19 cellular contexts compared by ENCODE assay signal in genomic region chr5:180644129-180644824, GRCh38. TPM values are rescaled to one million over a fixed set of nuclear protein-coding genes. Genes with fewer than 3 reads are reported as not detected.
"Had no signal": no experiment of that assay in that cellular context is flagged by ENCODE, and none has a peak within 500 bp of the region (broad histone marks: within the 10 kb centered on the region; RNA-seq: fewer than 3 reads in every experiment).

No MANE protein-coding gene starts in this region.

- H2AFZ ChIP-seq: hepatocyte had no signal

- H3K9me3 ChIP-seq: left lung, mucosa of descending colon, pancreas, tibial nerve had no signal

- H3K79me2 ChIP-seq: hepatocyte had no signal

- DNase-seq: activated B cell treated with CpG ODN at 0.5 μM for 24 hours; activated CD4-positive, alpha-beta T cell treated with anti-CD3 and anti-CD28 coated beads for 4 hours; activated CD8-positive, alpha-beta T cell treated with anti-CD3 and anti-CD28 coated beads for 36 hours; activated gamma-delta T cell treated with Interleukin-2 at 50 U/mL for 16 hours; activated T-cell treated with anti-CD3 and anti-CD28 coated beads, Interleukin-2, amount 50 U/mL, for 72 hours; amniotic stem cell; effector memory CD8-positive, alpha-beta T cell; foreskin fibroblast; mucosa of descending colon; naive B cell; stimulated activated naive CD4-positive, alpha-beta T cell treated with Interleukin-2 at 50 U/mL for 16 hours had no signal

- H3K4me3 ChIP-seq: hepatocyte, left lung, mucosa of descending colon, pancreas, tibial nerve had no signal

- H3K4me1 ChIP-seq: pancreas had no signal

- H3K27ac ChIP-seq: epithelial cell of prostate, hepatocyte, pancreas, tibial nerve had no signal

- H3K4me2 ChIP-seq: hepatocyte had no signal

- H3K36me3 ChIP-seq: left lung, pancreas, tibial nerve had no signal

RNA-seq across cellular contexts. Expression of gene FLT4, which starts 5.1 kb away (rescaled TPM):
- total RNA-seq: activated B cell treated with CpG ODN at 0.5 μM for 24 hours had no signal

RNA-seq across cellular contexts. Expression of gene SCGB3A1, which starts 53.0 kb away (rescaled TPM):
- total RNA-seq: activated B cell treated with CpG ODN at 0.5 μM for 24 hours; activated CD8-positive, alpha-beta T cell treated with anti-CD3 and anti-CD28 coated beads for 36 hours; activated naive CD4-positive, alpha-beta T cell treated with anti-CD3 and anti-CD28 coated beads, Interleukin-2, amount 50 U/mL, for 72 hours; activated T-cell treated with anti-CD3 and anti-CD28 coated beads, Interleukin-2, amount 50 U/mL, for 72 hours; glomerular endothelial cell; hepatocyte; mucosa of descending colon; subcutaneous adipose tissue; tibial nerve had no signal
